ENCODE assay signal across 14 cellular contexts in the genomic region with DNA sequence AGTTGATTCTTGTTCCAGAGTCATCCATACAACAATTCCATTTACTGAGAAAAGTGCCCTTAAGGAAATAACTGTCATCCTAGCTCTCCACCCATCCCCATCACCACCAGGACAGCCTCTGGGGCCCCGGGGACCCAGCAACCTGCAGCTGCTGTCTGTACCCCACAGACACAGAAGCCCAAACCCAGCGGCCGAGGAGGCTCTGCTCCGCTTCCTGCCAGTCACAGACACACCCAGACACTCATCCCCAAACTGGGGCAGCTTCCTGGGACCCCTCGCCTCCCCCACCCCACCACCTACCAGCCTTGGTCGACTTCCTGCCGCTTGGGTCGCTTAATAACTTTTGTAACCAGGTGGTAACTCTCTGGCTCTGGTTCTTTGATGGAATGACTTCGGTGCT.
A peak's percentile ranks its signal among the peaks of the same experiment; 100 is the strongest.
DNase-seq lines count a peak whose midpoint lies in the region; ATAC-seq lines count a peak whose summit lies in the region.
"Had no signal": no experiment of that assay in that cellular context is flagged by ENCODE, and none has a peak within 500 bp of the region (broad histone marks: within the 10 kb centered on the region; RNA-seq: fewer than 3 reads in every experiment).

No MANE protein-coding gene starts in this region.

- H2AK5ac ChIP-seq in trophoblast cell (ENCODE audit: low read length), result no peak overlapping the region

- H3K9me3 ChIP-seq in KOPT-K1 (ENCODE audit: insufficient read depth, low read length, poor library complexity, severe bottlenecking) (no peaks in the 10 kb centered on the region), trophoblast cell (ENCODE audit: insufficient read depth, low read depth, low read length) (peaks cover 2% of the 10 kb centered on the region)
- H3K9me3 ChIP-seq: spleen, upper lobe of left lung had no signal

- no peak overlapping the region for H2BK5ac ChIP-seq in trophoblast cell (ENCODE audit: low read depth, low read length, poor library complexity)

- H3K4me1 Mint-ChIP-seq in activated CD8-positive, alpha-beta memory T cell treated with anti-CD3 and anti-CD28 coated beads, Interleukin-2, amount 10 ng/mL, durations not matched to agents 7 days and 5 days, result peaks cover 53% of the 10 kb centered on the region
- H3K4me1 Mint-ChIP-seq in activated T-cell treated with anti-CD3 and anti-CD28 coated beads, Interleukin-2, amount 50 U/mL, for 72 hours (ENCODE audit: low read depth), result peaks cover 53% of the 10 kb centered on the region
- H3K4me1 Mint-ChIP-seq: neural crest cell had no signal

- H2BK12ac ChIP-seq in trophoblast cell (ENCODE audit: low read length), result peak overlapping the region; percentile 26

- WGBS in trophoblast cell (ENCODE audit: extremely low coverage, insufficient coverage, insufficient read length), result no CpG with 5 or more reads among the region's 9 CpGs

- no peaks in the 10 kb centered on the region for H3K27me3 ChIP-seq in trophoblast cell (ENCODE audit: insufficient read depth, low read length)
- H3K27me3 ChIP-seq: upper lobe of left lung had no signal

- H3K27ac ChIP-seq in KOPT-K1 (ENCODE audit: low read depth, low read length, poor library complexity, severe bottlenecking) (peak overlapping the region; percentile 57), trophoblast cell (ENCODE audit: low read depth, low read length) (no peak overlapping the region)
- H3K27ac ChIP-seq: spleen, upper lobe of left lung, VCaP had no signal

- no peaks in the 10 kb centered on the region for H3K36me3 ChIP-seq in KOPT-K1 (ENCODE audit: insufficient read depth, low read length)
- H3K36me3 ChIP-seq in trophoblast cell (ENCODE audit: control insufficient read depth in 1 of 2, insufficient read depth in 2 of 2, low read length in 2 of 2), result no peaks in the 10 kb centered on the region
- H3K36me3 ChIP-seq: spleen, upper lobe of left lung had no signal

- no peak overlapping the region for H3K4me2 ChIP-seq in trophoblast cell (ENCODE audit: low read length)

- peaks cover 13% of the 10 kb centered on the region for H3K79me1 ChIP-seq in trophoblast cell (ENCODE audit: low read length)

- H3K18ac ChIP-seq in trophoblast cell (ENCODE audit: low read length), result no peak overlapping the region

- H2BK120ac ChIP-seq in trophoblast cell (ENCODE audit: insufficient read depth, low read length, poor library complexity), result no peak overlapping the region

- H4K12ac ChIP-seq in trophoblast cell (ENCODE audit: low read depth, low read length), result no peak overlapping the region

- DNase-seq in activated CD8-positive, alpha-beta memory T cell treated with anti-CD3 and anti-CD28 coated beads, Interleukin-2, amount 10 ng/mL, durations not matched to agents 7 days and 5 days, result peak; percentile 68
- DNase-seq in activated CD8-positive, alpha-beta memory T cell treated with anti-CD3 and anti-CD28 coated beads, Interleukin-2, amount 50 U/mL, for 48 hours, result no peak
- DNase-seq in activated T-cell treated with anti-CD3 and anti-CD28 coated beads, Interleukin-2, amount 50 U/mL, for 72 hours, result peak in 1 of 2 donors; percentile 33
- DNase-seq in trophoblast cell, result no peak
- DNase-seq in effector CD8-positive, alpha-beta T cell (lab: John Stamatoyannopoulos, UW), result no peak
- DNase-seq: foreskin fibroblast, NCI-H226, spleen, upper lobe of left lung had no signal

- H3K9ac ChIP-seq in trophoblast cell (ENCODE audit: low read length), result no peak overlapping the region

- H3K4me3 Mint-ChIP-seq in activated CD8-positive, alpha-beta memory T cell treated with anti-CD3 and anti-CD28 coated beads, Interleukin-2, amount 10 ng/mL, durations not matched to agents 7 days and 5 days, result no peak overlapping the region
- H3K4me3 Mint-ChIP-seq in activated T-cell treated with anti-CD3 and anti-CD28 coated beads, Interleukin-2, amount 50 U/mL, for 72 hours, result peak overlapping the region; percentile 44 to 59
- H3K4me3 Mint-ChIP-seq: neural crest cell had no signal

- H3K14ac ChIP-seq in trophoblast cell (ENCODE audit: low read length), result no peak overlapping the region

- H3K36me3 Mint-ChIP-seq in activated CD8-positive, alpha-beta memory T cell treated with anti-CD3 and anti-CD28 coated beads, Interleukin-2, amount 10 ng/mL, durations not matched to agents 7 days and 5 days, result no peaks in the 10 kb centered on the region
- H3K36me3 Mint-ChIP-seq in activated T-cell treated with anti-CD3 and anti-CD28 coated beads, Interleukin-2, amount 50 U/mL, for 72 hours (ENCODE audit: insufficient read depth in 2 of 2), result no peaks in the 10 kb centered on the region

- peaks cover 5% of the 10 kb centered on the region for H3K79me2 ChIP-seq in trophoblast cell (ENCODE audit: control insufficient read depth, insufficient read depth, low read length, poor library complexity)

- CTCF ChIA-PET in activated CD8-positive, alpha-beta memory T cell treated with anti-CD3 and anti-CD28 coated beads, Interleukin-2, amount 10 ng/mL, durations not matched to agents 7 days and 5 days (lab: Charles Lee), result interaction anchor here (2.0 kb wide), 1 partner anchor 8 kb away, joined by 4 read pairs; no protein-coding TSS in a partner anchor

- peak; percentile 35 for ATAC-seq in activated CD8-positive, alpha-beta memory T cell treated with anti-CD3 and anti-CD28 coated beads, Interleukin-2, amount 10 ng/mL, durations not matched to agents 7 days and 5 days
- ATAC-seq in activated T-cell treated with anti-CD3 and anti-CD28 coated beads, Interleukin-2, amount 50 U/mL, for 72 hours (replicated peaks in 1 of 2), result peak in 1 of 2 donors; percentile 13
- ATAC-seq in HG03442 (IDR thresholded peaks at IDR 0.05; ENCODE audit: unreplicated experiment) (no peak), GM21360 (IDR thresholded peaks at IDR 0.05; ENCODE audit: unreplicated experiment) (no peak)

- peaks cover 10 to 14% of the 10 kb centered on the region in 2 experiments for H3K4me1 ChIP-seq in trophoblast cell (ENCODE audit: control insufficient read depth in 1 of 2, insufficient read depth in 2 of 2, low read length in 2 of 2)

- no peak overlapping the region for H3K23ac ChIP-seq in trophoblast cell (ENCODE audit: low read length)

- no peak overlapping the region for H4K8ac ChIP-seq in trophoblast cell (ENCODE audit: low read depth, low read length)

- H4K91ac ChIP-seq in trophoblast cell (ENCODE audit: low read depth, low read length), result no peak overlapping the region

- H3K27ac Mint-ChIP-seq in activated CD8-positive, alpha-beta memory T cell treated with anti-CD3 and anti-CD28 coated beads, Interleukin-2, amount 10 ng/mL, durations not matched to agents 7 days and 5 days, result no peak overlapping the region
- no peak overlapping the region for H3K27ac Mint-ChIP-seq in activated T-cell treated with anti-CD3 and anti-CD28 coated beads, Interleukin-2, amount 50 U/mL, for 72 hours

- no peak overlapping the region for H3K4ac ChIP-seq in trophoblast cell (ENCODE audit: low read depth, low read length)

- H3K9me3 Mint-ChIP-seq in activated CD8-positive, alpha-beta memory T cell treated with anti-CD3 and anti-CD28 coated beads, Interleukin-2, amount 10 ng/mL, durations not matched to agents 7 days and 5 days (ENCODE audit: low read depth), result no peaks in the 10 kb centered on the region
- no peaks in the 10 kb centered on the region for H3K9me3 Mint-ChIP-seq in activated T-cell treated with anti-CD3 and anti-CD28 coated beads, Interleukin-2, amount 50 U/mL, for 72 hours
- H3K9me3 Mint-ChIP-seq: neural crest cell had no signal

- H3K27me3 Mint-ChIP-seq in activated CD8-positive, alpha-beta memory T cell treated with anti-CD3 and anti-CD28 coated beads, Interleukin-2, amount 10 ng/mL, durations not matched to agents 7 days and 5 days, result peaks cover 47% of the 10 kb centered on the region
- H3K27me3 Mint-ChIP-seq in activated T-cell treated with anti-CD3 and anti-CD28 coated beads, Interleukin-2, amount 50 U/mL, for 72 hours (ENCODE audit: low read depth), result peaks cover 4% of the 10 kb centered on the region

- H3K4me3 ChIP-seq in trophoblast cell (ENCODE audit: low read depth, low read length), result no peak overlapping the region
- H3K4me3 ChIP-seq: spleen, upper lobe of left lung had no signal

- H2AFZ ChIP-seq in trophoblast cell (ENCODE audit: insufficient read depth, low read length, poor library complexity), result no peak overlapping the region
